ENCODE assay signal across 8 cellular contexts in genomic region chr2:42102606-42103450, GRCh38. TPM values are rescaled to one million over a fixed set of nuclear protein-coding genes. Genes with fewer than 3 reads are reported as not detected.
DNase-seq lines count a peak whose midpoint lies in the region; ATAC-seq and FAIRE-seq lines count a peak whose summit lies in the region.

No MANE protein-coding gene starts in this region.

- H3K27ac ChIP-seq in urinary bladder (ENCODE audit: low read depth), result peak overlapping the region; percentile 79

- peak; percentile 1 for ATAC-seq in GM19455 (IDR thresholded peaks at IDR 0.05; ENCODE audit: unreplicated experiment)
- ATAC-seq in GM19328 (IDR thresholded peaks at IDR 0.05; ENCODE audit: unreplicated experiment), result no peak
- no peak for ATAC-seq in HG03520 (IDR thresholded peaks at IDR 0.05; ENCODE audit: unreplicated experiment)

- H3K4me1 ChIP-seq in urinary bladder (ENCODE audit: insufficient read depth), result no peaks in the 10 kb centered on the region

- WGBS in urinary bladder, result 44% methylated on average over 25 of the region's 25 CpGs

- H3K4me3 ChIP-seq in urinary bladder (ENCODE audit: low read depth, low read length), result peak overlapping the region; percentile 42

- DNase-seq in A172 (ENCODE audit: low spot score), result peak; percentile 63
- DNase-seq in RCC 7860 (ENCODE audit: low spot score), result peak; percentile 72
- peak; percentile 38 for DNase-seq in dermis blood vessel endothelial cell
- DNase-seq in mucosa of gallbladder (ENCODE audit: low spot score), result peak; percentile 61

- no peak for FAIRE-seq in RCC 7860 (lab: Jason Lieb, UNC)

- H3K36me3 ChIP-seq in urinary bladder (ENCODE audit: insufficient read depth), result no peaks in the 10 kb centered on the region

RNA-seq across cellular contexts. Expression of gene PKDCC, which starts 55.0 kb away (rescaled TPM):
- total RNA-seq in A172 (2014; rRNA removed; shearing (Covaris generic)), result 4.8 and 6.4 TPM in 2 replicates
- total RNA-seq in dermis blood vessel endothelial cell (2.0 and 2.6 TPM in 2 replicates), mucosa of gallbladder (128 TPM), urinary bladder (172 TPM)
- polyA plus RNA-seq in urinary bladder, result 247 TPM

Comparison
In these comparisons a context has a peak if more than half of its experiments do, and no peak if none do; other contexts are left out.
1. RNA of gene PKDCC, which starts 55.0 kb away (total RNA-seq): 172 TPM in urinary bladder (single experiment) and 128 TPM in mucosa of gallbladder (single experiment); 4.8 to 6.4 TPM in A172 and 2.0 to 2.6 TPM in dermis blood vessel endothelial cell; every median in the first group is over 10 times any median in the second.
2. Peak in every context shown above with its lines, with median percentiles within 50 percentile points of each other: DNase-seq.